1 cellular context compared by ENCODE assay signal in genomic region chr11:121023848-121024751, GRCh38.
TF ChIP-seq lines count a peak whose summit lies in the region.

TSS of gene TBCEL (plus strand) at chr11:121024102. CDS start at chr11:121045691, 21,589 bp downstream.

TF ChIP-seq in HepG2, 621 proteins besides CTCF, POLR2A, EP300 and RAD21 (continued from another document and continues in another):
- TF ChIP-seq BRF2 (CRISPR knock-in tag; IDR thresholded peaks at IDR 0.05) (no peak), CAMTA2 (CRISPR knock-in tag; IDR thresholded peaks at IDR 0.05; ENCODE audit: borderline replicate concordance) (no peak), HMGXB4 (CRISPR knock-in tag; IDR thresholded peaks at IDR 0.05; ENCODE audit: borderline replicate concordance in 1 of 2, low read depth in 1 of 2) (peak; percentile 74 to 84; a peak in 3 of 4 replicates), NFKB2 (CRISPR knock-in tag; IDR thresholded peaks at IDR 0.05; ENCODE audit: borderline replicate concordance) (peak; percentile 90; the same call in 1 of the 2 replicates), USF2 (IDR thresholded peaks at IDR 0.05; ENCODE audit: low read depth, low read length) (peak; percentile 95), USF2 (CRISPR knock-in tag; IDR thresholded peaks at IDR 0.05; ENCODE audit: borderline replicate concordance) (peak; percentile 94; the same call in 1 of the 2 replicates), KDM5B (CRISPR knock-in tag; IDR thresholded peaks at IDR 0.05; ENCODE audit: borderline replicate concordance) (peak; percentile 77; the same call in 1 of the 2 replicates), SKIL (CRISPR knock-in tag; IDR thresholded peaks at IDR 0.05; ENCODE audit: borderline replicate concordance) (peak; percentile 63; the same call in 1 of the 2 replicates), NFKBIZ (CRISPR knock-in tag; IDR thresholded peaks at IDR 0.05) (0 out of 2 replicates have a peak, but pooled peaks have one; percentile 34), NFIB (CRISPR knock-in tag; IDR thresholded peaks at IDR 0.05; ENCODE audit: borderline replicate concordance) (no peak), ZNF317 (CRISPR knock-in tag; IDR thresholded peaks at IDR 0.05) (no peak), JDP2 (CRISPR knock-in tag; IDR thresholded peaks at IDR 0.05; ENCODE audit: borderline replicate concordance) (no peak), SMC3 (IDR thresholded peaks at IDR 0.05; ENCODE audit: low read length) (no peak), MXI1 (IDR thresholded peaks at IDR 0.05; ENCODE audit: borderline replicate concordance, low read depth, low read length) (peak; percentile 90; the same call in 1 of the 3 replicates), SOX6 (IDR thresholded peaks at IDR 0.05) (no peak), SOX6 (CRISPR knock-in tag; IDR thresholded peaks at IDR 0.05) (peak; percentile 61), SP5 (CRISPR knock-in tag; IDR thresholded peaks at IDR 0.05; ENCODE audit: borderline replicate concordance, low read depth) (no peak), ZNF780A (CRISPR knock-in tag; IDR thresholded peaks at IDR 0.05) (no peak), GLI4 (CRISPR knock-in tag; IDR thresholded peaks at IDR 0.05; ENCODE audit: borderline replicate concordance) (no peak), KDM6A (CRISPR knock-in tag; IDR thresholded peaks at IDR 0.05; ENCODE audit: low read depth) (no peak), ZNF160 (CRISPR knock-in tag; IDR thresholded peaks at IDR 0.05) (no peak), ZNF253 (CRISPR knock-in tag; IDR thresholded peaks at IDR 0.05; ENCODE audit: borderline replicate concordance) (no peak), MIER3 (CRISPR knock-in tag; IDR thresholded peaks at IDR 0.05; ENCODE audit: borderline replicate concordance) (peak; percentile 80; the same call in 1 of the 2 replicates), CBX1 (IDR thresholded peaks at IDR 0.05; ENCODE audit: low read depth) (peak; percentile 21), ZHX1 (CRISPR knock-in tag; IDR thresholded peaks at IDR 0.05; ENCODE audit: low read depth) (no peak), ZBTB38 (CRISPR knock-in tag; IDR thresholded peaks at IDR 0.05) (no peak), STAT5B (CRISPR knock-in tag; IDR thresholded peaks at IDR 0.05) (no peak), ZNF556 (CRISPR knock-in tag; IDR thresholded peaks at IDR 0.05; ENCODE audit: borderline replicate concordance) (peak; percentile 52; the same call in 1 of the 2 replicates), HNRNPUL1 (IDR thresholded peaks at IDR 0.05; ENCODE audit: low read depth, low read length) (no peak), CHD4 (IDR thresholded peaks at IDR 0.05; ENCODE audit: borderline replicate concordance, low read length) (no peak), ERF (CRISPR knock-in tag; IDR thresholded peaks at IDR 0.05) (peak; percentile 90), ZNF713 (CRISPR knock-in tag; IDR thresholded peaks at IDR 0.05) (no peak), ZNF672 (CRISPR knock-in tag; IDR thresholded peaks at IDR 0.05) (no peak), ZBTB21 (CRISPR knock-in tag; IDR thresholded peaks at IDR 0.05) (no peak), STAT6 (CRISPR knock-in tag; IDR thresholded peaks at IDR 0.05; ENCODE audit: borderline replicate concordance) (no peak), ZNF205 (CRISPR knock-in tag; IDR thresholded peaks at IDR 0.05) (no peak), SATB2 (CRISPR knock-in tag; IDR thresholded peaks at IDR 0.05) (no peak), NFIC (IDR thresholded peaks at IDR 0.05; ENCODE audit: low read length) (no peak), ZNF766 (CRISPR knock-in tag; IDR thresholded peaks at IDR 0.05; ENCODE audit: borderline replicate concordance) (0 out of 2 replicates have a peak, but pooled peaks have one; percentile 66), JUND (CRISPR knock-in tag; IDR thresholded peaks at IDR 0.05) (no peak), SUZ12 (IDR thresholded peaks at IDR 0.05; ENCODE audit: low read depth, low read length) (no peak), PLRG1 (conservative IDR thresholded peaks at IDR 0.05) (no peak), ZMYM4 (CRISPR knock-in tag; IDR thresholded peaks at IDR 0.05) (peak; percentile 92), HOXA5 (CRISPR knock-in tag; IDR thresholded peaks at IDR 0.05) (peak; percentile 70; the same call in 1 of the 2 replicates), ZBTB7B (CRISPR knock-in tag; IDR thresholded peaks at IDR 0.05) (no peak), ZFP90 (CRISPR knock-in tag; IDR thresholded peaks at IDR 0.05; ENCODE audit: borderline replicate concordance) (no peak), SMAD3 (CRISPR knock-in tag; IDR thresholded peaks at IDR 0.05) (no peak), FOXK2 (IDR thresholded peaks at IDR 0.05) (peak; percentile 55; the same call in 1 of the 2 replicates), MED1 (CRISPR knock-in tag; IDR thresholded peaks at IDR 0.05) (peak; percentile 78), ETS1 (CRISPR knock-in tag; IDR thresholded peaks at IDR 0.05) (no peak), NPAS2 (CRISPR knock-in tag; IDR thresholded peaks at IDR 0.05; ENCODE audit: borderline replicate concordance) (no peak), MAFK (conservative IDR thresholded peaks at IDR 0.05 in 1 of 2, IDR thresholded peaks at IDR 0.05 in 1 of 2; ENCODE audit: low read length in 2 of 2) (no peak), ZBTB42 (CRISPR knock-in tag; IDR thresholded peaks at IDR 0.05) (peak; percentile 38; the same call in 1 of the 2 replicates), ZNF569 (CRISPR knock-in tag; IDR thresholded peaks at IDR 0.05; ENCODE audit: borderline replicate concordance) (no peak), TBX2 (CRISPR knock-in tag; IDR thresholded peaks at IDR 0.05; ENCODE audit: borderline replicate concordance) (peak; percentile 83), GPBP1L1 (CRISPR knock-in tag; IDR thresholded peaks at IDR 0.05) (no peak), ZBTB7A (CRISPR knock-in tag; IDR thresholded peaks at IDR 0.05) (no peak), ETV5 (CRISPR knock-in tag; IDR thresholded peaks at IDR 0.05; ENCODE audit: borderline replicate concordance) (peak; percentile 70; the same call in 1 of the 2 replicates)
